ENCODE assay signal across 27 cellular contexts in the genomic region with DNA sequence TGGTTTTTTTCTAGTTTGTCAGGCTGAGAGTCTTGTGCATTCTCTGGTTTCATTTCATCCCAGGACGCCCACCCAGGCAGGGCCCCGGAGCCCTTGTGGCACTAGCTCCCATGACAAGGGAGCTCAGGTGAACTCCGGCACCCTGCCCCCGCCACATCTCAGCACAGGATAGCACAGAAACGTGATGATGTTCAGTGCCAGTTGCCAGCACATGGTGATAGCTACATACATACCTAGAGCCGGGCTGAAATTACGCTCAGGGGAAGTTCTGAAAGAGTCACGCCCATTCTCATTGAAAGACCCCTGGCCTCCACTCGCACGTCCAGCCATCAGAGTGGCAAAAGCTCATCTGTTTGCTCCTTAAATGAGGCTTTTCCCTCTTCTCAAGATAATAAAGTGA.
"Had no signal": no experiment of that assay in that cellular context is flagged by ENCODE, and none has a peak within 500 bp of the region (broad histone marks: within the 10 kb centered on the region; RNA-seq: fewer than 3 reads in every experiment).

No MANE protein-coding gene starts in this region.

- H3K27ac ChIP-seq: ascending aorta, breast epithelium, cardiac muscle cell, WERI-Rb-1 had no signal

- H3K4me3 ChIP-seq: ascending aorta, breast epithelium, cardiac muscle cell had no signal

- H3K4me1 ChIP-seq: ascending aorta, breast epithelium had no signal

- H3K9me3 ChIP-seq: ascending aorta had no signal

- H3K36me3 ChIP-seq: ascending aorta, breast epithelium, cardiac muscle cell, WERI-Rb-1 had no signal

- H3K27me3 ChIP-seq: ascending aorta, breast epithelium, cardiac muscle cell had no signal

- DNase-seq: activated B cell treated with CpG ODN at 0.5 μM for 24 hours; activated CD4-positive, alpha-beta memory T cell treated with anti-CD3 and anti-CD28 coated beads for 36 hours; activated CD4-positive, alpha-beta T cell treated with anti-CD3 and anti-CD28 coated beads for 48 hours; activated CD8-positive, alpha-beta memory T cell treated with anti-CD3 and anti-CD28 coated beads, Interleukin-2, amount 10 ng/mL, durations not matched to agents 7 days and 5 days; activated CD8-positive, alpha-beta memory T cell treated with anti-CD3 and anti-CD28 coated beads, Interleukin-2, amount 50 U/mL, for 4 hours; activated CD8-positive, alpha-beta T cell treated with anti-CD3 and anti-CD28 coated beads, Interleukin-2, amount 10 ng/mL, durations not matched to agents 7 days and 5 days; activated gamma-delta T cell; activated naive CD4-positive, alpha-beta T cell; activated naive CD4-positive, alpha-beta T cell treated with anti-CD3 and anti-CD28 coated beads, Interleukin-2, amount 10 ng/mL, durations not matched to agents 7 days and 5 days; activated naive CD8-positive, alpha-beta T cell treated with anti-CD3 and anti-CD28 coated beads, Interleukin-2, amount 10 ng/mL, durations not matched to agents 7 days and 5 days; activated T-cell treated with anti-CD3 and anti-CD28 coated beads, Interleukin-2, amount 50 U/mL, for 1 hour; activated T-cell treated with anti-CD3 and anti-CD28 coated beads, Interleukin-2, amount 50 U/mL, for 48 hours; cortex of kidney; dermis blood vessel endothelial cell; effector CD8-positive, alpha-beta T cell; foreskin fibroblast; head of caudate nucleus; T-helper 1 cell; T-helper 17 cell; T1000; WERI-Rb-1 had no signal

- ATAC-seq: activated CD4-positive, CD25-positive, alpha-beta regulatory T cell treated with anti-CD3 and anti-CD28 coated beads, Interleukin-2, amount 50 U/mL, for 24 hours; activated CD8-positive, alpha-beta memory T cell treated with anti-CD3 and anti-CD28 coated beads, Interleukin-2, amount 10 ng/mL, durations not matched to agents 7 days and 5 days; activated CD8-positive, alpha-beta T cell treated with anti-CD3 and anti-CD28 coated beads, Interleukin-2, amount 10 ng/mL, durations not matched to agents 7 days and 5 days; activated naive CD4-positive, alpha-beta T cell treated with anti-CD3 and anti-CD28 coated beads, Interleukin-2, amount 50 U/mL, for 72 hours; esophagus mucosa; T-helper 17 cell had no signal
